ENCODE assay signal across 9 cellular contexts in the genomic region with DNA sequence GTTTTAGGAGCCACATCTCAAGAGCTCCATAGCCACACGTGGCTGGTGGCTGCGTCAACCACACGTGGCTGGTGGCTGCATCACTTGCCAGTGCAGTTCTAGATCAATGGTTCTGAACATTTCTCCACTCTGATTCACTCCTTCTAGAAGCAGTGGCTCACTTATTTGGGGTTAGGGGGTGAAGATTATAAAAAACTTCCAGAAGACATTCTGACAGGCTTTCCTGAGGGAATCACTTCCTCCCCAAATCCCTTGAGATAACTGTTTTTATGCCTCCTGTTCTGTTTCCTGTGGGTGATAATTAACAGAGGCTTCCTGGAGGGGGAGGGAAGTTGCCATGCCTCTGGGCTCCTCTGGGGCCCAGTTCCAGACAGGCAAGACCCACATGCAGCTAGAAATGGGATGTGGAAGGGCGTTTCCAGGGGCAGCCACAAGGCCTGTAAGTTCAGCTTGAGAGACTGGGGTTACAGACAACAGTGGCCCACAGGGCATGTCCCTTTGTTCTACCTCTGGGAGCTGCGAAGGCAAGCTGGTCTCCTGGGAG. TPM values are rescaled to one million over a fixed set of nuclear protein-coding genes. Genes with fewer than 3 reads are reported as not detected.
DNase-seq lines count a peak whose midpoint lies in the region; ATAC-seq and TF ChIP-seq lines count a peak whose summit lies in the region.
"Had no signal": no experiment of that assay in that cellular context is flagged by ENCODE, and none has a peak within 500 bp of the region (broad histone marks: within the 10 kb centered on the region; RNA-seq: fewer than 3 reads in every experiment).

No MANE protein-coding gene starts in this region.

- H3K4me1 ChIP-seq in CD8-positive, alpha-beta T cell (ENCODE audit: insufficient read depth, low read length), result no peaks in the 10 kb centered on the region

- ATAC-seq in esophagus mucosa, result peak; percentile 23
- peak in 2 of 3 donors; percentile 44 to 52 for ATAC-seq in natural killer cell
- no peak for ATAC-seq in CD8-positive, alpha-beta T cell

- peaks cover 13% of the 10 kb centered on the region for H3K36me3 Mint-ChIP-seq in natural killer cell
- peaks cover 30% of the 10 kb centered on the region for H3K36me3 Mint-ChIP-seq in CD8-positive, alpha-beta T cell

- H3K27me3 Mint-ChIP-seq in natural killer cell (ENCODE audit: low read depth in 2 of 2), result no peaks in the 10 kb centered on the region
- no peaks in the 10 kb centered on the region for H3K27me3 Mint-ChIP-seq in CD8-positive, alpha-beta T cell (ENCODE audit: low read depth)

- intact Hi-C loops in natural killer cell (cut with micrococcal nuclease), result no loop called here
- intact Hi-C loops in CD8-positive, alpha-beta T cell (cut with DNase I, micrococcal nuclease), result no loop called here

- H3K4me3 Mint-ChIP-seq in natural killer cell, result no peak overlapping the region
- no peak overlapping the region for H3K4me3 Mint-ChIP-seq in CD8-positive, alpha-beta T cell

- peaks cover 62 to 77% of the 10 kb centered on the region in 2 donors for H3K4me1 Mint-ChIP-seq in natural killer cell
- peaks cover 17% of the 10 kb centered on the region for H3K4me1 Mint-ChIP-seq in CD8-positive, alpha-beta T cell (ENCODE audit: low read depth)

- no peaks in the 10 kb centered on the region for H3K27me3 ChIP-seq in CD8-positive, alpha-beta T cell (ENCODE audit: insufficient read depth, low read length)

- no peak overlapping the region for H3K27ac ChIP-seq in CD8-positive, alpha-beta T cell (ENCODE audit: low read depth, low read length)

- CTCF ChIA-PET in CD8-positive, alpha-beta T cell (lab: Charles Lee), result no interaction called here

- TF ChIP-seq CTCF in natural killer cell (IDR thresholded peaks at IDR 0.05), result no peak
- TF ChIP-seq CTCF in CD8-positive, alpha-beta T cell (IDR thresholded peaks at IDR 0.05), result no peak

- no peaks in the 10 kb centered on the region for H3K9me3 ChIP-seq in CD8-positive, alpha-beta T cell (ENCODE audit: low read length)

- H3K9me3 Mint-ChIP-seq in natural killer cell, result no peaks in the 10 kb centered on the region
- H3K9me3 Mint-ChIP-seq in CD8-positive, alpha-beta T cell, result peaks cover 9% of the 10 kb centered on the region

- peaks cover 5% of the 10 kb centered on the region for H3K36me3 ChIP-seq in CD8-positive, alpha-beta T cell (ENCODE audit: insufficient read depth, low read length)

- POLR2A ChIA-PET in CD8-positive, alpha-beta T cell (lab: Charles Lee), result no interaction called here

- H3K27ac Mint-ChIP-seq in natural killer cell, result peak overlapping the region; percentile 74 to 81
- H3K27ac Mint-ChIP-seq in CD8-positive, alpha-beta T cell, result no peak overlapping the region

- DNase-seq in EL (peak; percentile 57), NCI-H226 (peak; percentile 60), natural killer cell (no peak), NCI-H1930 (lab: John Stamatoyannopoulos, UW) (no peak), NOMO-1 treated with DMSO at 0.1 percent for 48 hours (lab: John Stamatoyannopoulos, UW; ENCODE audit: unreplicated experiment) (no peak), T1000 (lab: John Stamatoyannopoulos, UW) (no peak)
- no peak for DNase-seq in CD8-positive, alpha-beta T cell
- DNase-seq: activated T-cell treated with anti-CD3 and anti-CD28 coated beads, Interleukin-2, amount 50 U/mL, for 48 hours had no signal

- H3K4me3 ChIP-seq in CD8-positive, alpha-beta T cell (ENCODE audit: low read depth, low read length), result no peak overlapping the region

RNA-seq across cellular contexts. Expression of gene HEG1, which starts 23.6 kb away (rescaled TPM):
- total RNA-seq in esophagus mucosa (13.0 TPM), natural killer cell (10 to 100 TPM; 52.1 to 83.5 (median 68.1) TPM)
- total RNA-seq in CD8-positive, alpha-beta T cell, result 10 to 100 TPM; 20.8 to 21.5 TPM

Comparison
In these comparisons a context has a peak if more than half of its experiments do, and no peak if none do; other contexts are left out.
1. DNase-seq: peak in EL (single experiment) and NCI-H226 (single experiment); none in natural killer cell (single experiment), NCI-H1930 (0 of 2), NOMO-1 treated with DMSO at 0.1 percent for 48 hours (single experiment), T1000 (single experiment) and CD8-positive, alpha-beta T cell (0 of 7).